23 cellular contexts compared by ENCODE assay signal in genomic region chr22:17878970-17879369, GRCh38.
"Had no signal": no experiment of that assay in that cellular context is flagged by ENCODE, and none has a peak within 500 bp of the region (broad histone marks: within the 10 kb centered on the region; RNA-seq: fewer than 3 reads in every experiment).

No MANE protein-coding gene starts in this region.

- H3K27me3 Mint-ChIP-seq: activated B cell treated with CpG ODN at 0.5 μM for 24 hours; activated CD8-positive, alpha-beta T cell treated with anti-CD3 and anti-CD28 coated beads for 36 hours; activated naive CD4-positive, alpha-beta T cell treated with anti-CD3 and anti-CD28 coated beads, Interleukin-2, amount 50 U/mL, for 24 hours; activated naive CD8-positive, alpha-beta T cell treated with anti-CD3 and anti-CD28 coated beads, Interleukin-2, amount 50 U/mL, for 24 hours; stimulated activated naive CD8-positive, alpha-beta T cell treated with anti-CD3 and anti-CD28 coated beads, Interleukin-15, Interleukin-2, amounts not matched to agents 100 ng/mL and 50 ng/mL, for 24 hours had no signal

- H3K9me3 Mint-ChIP-seq: activated B cell treated with CpG ODN at 0.5 μM for 24 hours; activated CD8-positive, alpha-beta T cell treated with anti-CD3 and anti-CD28 coated beads for 36 hours; activated naive CD4-positive, alpha-beta T cell treated with anti-CD3 and anti-CD28 coated beads, Interleukin-2, amount 50 U/mL, for 24 hours; activated naive CD8-positive, alpha-beta T cell treated with anti-CD3 and anti-CD28 coated beads, Interleukin-2, amount 50 U/mL, for 24 hours; activated T-cell treated with anti-CD3 and anti-CD28 coated beads, Interleukin-2, amount 50 U/mL, for 4 hours; activated T-helper 2 cell treated with anti-CD3 and anti-CD28 coated beads, Interferon-gamma antibody, Interleukin-2, Interleukin-4, amounts not matched to agents 10 μg/mL and 5 μg/mL and 100 μg/mL, durations not matched to agents 14 hours and 24 hours and 36 hours; nephron; stimulated activated effector memory CD8-positive, alpha-beta T cell treated with anti-CD3 and anti-CD28 coated beads, Interleukin-12 subunit alpha, Interleukin-12 subunit beta, amount 100 ng/mL, for 72 hours; stimulated activated naive CD8-positive, alpha-beta T cell treated with anti-CD3 and anti-CD28 coated beads, Interleukin-15, Interleukin-2, amounts not matched to agents 100 ng/mL and 50 ng/mL, for 24 hours had no signal

- H3K9me3 ChIP-seq: esophagus muscularis mucosa, mucosa of descending colon, thyroid gland had no signal

- H3K27me3 ChIP-seq: brain microvascular endothelial cell, esophagus muscularis mucosa, thyroid gland had no signal

- H3K4me3 Mint-ChIP-seq: activated B cell treated with CpG ODN at 0.5 μM for 24 hours; activated CD8-positive, alpha-beta T cell treated with anti-CD3 and anti-CD28 coated beads for 36 hours; activated naive CD4-positive, alpha-beta T cell treated with anti-CD3 and anti-CD28 coated beads, Interleukin-2, amount 50 U/mL, for 24 hours; activated naive CD8-positive, alpha-beta T cell treated with anti-CD3 and anti-CD28 coated beads, Interleukin-2, amount 50 U/mL, for 24 hours; activated T-cell treated with anti-CD3 and anti-CD28 coated beads, Interleukin-2, amount 50 U/mL, for 4 hours; nephron; stimulated activated effector memory CD8-positive, alpha-beta T cell treated with anti-CD3 and anti-CD28 coated beads, Interleukin-12 subunit alpha, Interleukin-12 subunit beta, amount 100 ng/mL, for 72 hours; stimulated activated naive CD8-positive, alpha-beta T cell treated with anti-CD3 and anti-CD28 coated beads, Interleukin-15, Interleukin-2, amounts not matched to agents 100 ng/mL and 50 ng/mL, for 24 hours had no signal

- FAIRE-seq: frontal cortex, islet of Langerhans had no signal

- DNase-seq: activated B cell treated with CpG ODN at 0.5 μM for 24 hours; activated CD4-positive, alpha-beta T cell treated with anti-CD3 and anti-CD28 coated beads, Interleukin-2, amount 50 U/mL, for 1 hour; activated CD8-positive, alpha-beta T cell treated with anti-CD3 and anti-CD28 coated beads for 36 hours; activated naive CD8-positive, alpha-beta T cell treated with anti-CD3 and anti-CD28 coated beads, Interleukin-2, amount 50 U/mL, for 24 hours; activated T-cell treated with anti-CD3 and anti-CD28 coated beads, Interleukin-2, amount 50 U/mL, for 4 hours; brain microvascular endothelial cell; central memory CD4-positive, alpha-beta T cell; glutamatergic neuron; left ventricle myocardium superior; retina; stimulated activated CD4-positive, alpha-beta T cell treated with anti-CD3 and anti-CD28 coated beads, Interleukin-4, amount 100 ng/mL, for 24 hours; thyroid gland had no signal

- H3K4me1 Mint-ChIP-seq: activated B cell treated with CpG ODN at 0.5 μM for 24 hours; activated naive CD4-positive, alpha-beta T cell treated with anti-CD3 and anti-CD28 coated beads, Interleukin-2, amount 50 U/mL, for 24 hours; activated naive CD8-positive, alpha-beta T cell treated with anti-CD3 and anti-CD28 coated beads, Interleukin-2, amount 50 U/mL, for 24 hours; stimulated activated effector memory CD8-positive, alpha-beta T cell treated with anti-CD3 and anti-CD28 coated beads, Interleukin-12 subunit alpha, Interleukin-12 subunit beta, amount 100 ng/mL, for 72 hours had no signal

- H3K4me3 ChIP-seq: esophagus muscularis mucosa, mucosa of descending colon, skin epidermis, thyroid gland had no signal

- H3K27ac ChIP-seq: brain microvascular endothelial cell, esophagus muscularis mucosa, skin epidermis, thyroid gland had no signal

- H3K27ac Mint-ChIP-seq: activated B cell treated with CpG ODN at 0.5 μM for 24 hours; activated CD8-positive, alpha-beta T cell treated with anti-CD3 and anti-CD28 coated beads for 36 hours; activated naive CD4-positive, alpha-beta T cell treated with anti-CD3 and anti-CD28 coated beads, Interleukin-2, amount 50 U/mL, for 24 hours; activated naive CD8-positive, alpha-beta T cell treated with anti-CD3 and anti-CD28 coated beads, Interleukin-2, amount 50 U/mL, for 24 hours; activated T-helper 2 cell treated with anti-CD3 and anti-CD28 coated beads, Interferon-gamma antibody, Interleukin-2, Interleukin-4, amounts not matched to agents 10 μg/mL and 5 μg/mL and 100 μg/mL, durations not matched to agents 14 hours and 24 hours and 36 hours; stimulated activated effector memory CD8-positive, alpha-beta T cell treated with anti-CD3 and anti-CD28 coated beads, Interleukin-12 subunit alpha, Interleukin-12 subunit beta, amount 100 ng/mL, for 72 hours; stimulated activated naive CD8-positive, alpha-beta T cell treated with anti-CD3 and anti-CD28 coated beads, Interleukin-15, Interleukin-2, amounts not matched to agents 100 ng/mL and 50 ng/mL, for 24 hours had no signal

- ATAC-seq: activated CD8-positive, alpha-beta T cell treated with anti-CD3 and anti-CD28 coated beads for 36 hours; activated naive CD8-positive, alpha-beta T cell treated with anti-CD3 and anti-CD28 coated beads, Interleukin-2, amount 50 U/mL, for 24 hours; activated T-cell treated with anti-CD3 and anti-CD28 coated beads, Interleukin-2, amount 50 U/mL, for 4 hours; left ventricle myocardium superior; mucosa of descending colon; sciatic nerve; stimulated activated effector memory CD8-positive, alpha-beta T cell treated with anti-CD3 and anti-CD28 coated beads, Interleukin-12 subunit alpha, Interleukin-12 subunit beta, amount 100 ng/mL, for 72 hours had no signal
